Comparison of ENCODE assay signal across 10 cellular contexts in genomic region chr7:44100458-44101303, GRCh38. TPM values are rescaled to one million over a fixed set of nuclear protein-coding genes. Genes with fewer than 3 reads are reported as not detected.
DNase-seq lines count a peak whose midpoint lies in the region; ATAC-seq lines count a peak whose summit lies in the region.
"Had no signal": no experiment of that assay in that cellular context is flagged by ENCODE, and none has a peak within 500 bp of the region (broad histone marks: within the 10 kb centered on the region; RNA-seq: fewer than 3 reads in every experiment).

No MANE protein-coding gene starts in this region.

- DNase-seq in AG08395 (ENCODE audit: low spot score) (peak; percentile 63), NAMALWA (ENCODE audit: low spot score) (peak; percentile 79), occipital lobe (lab: John Stamatoyannopoulos, UW) (peak; percentile 22), NCI-H226 (no peak), T-helper 9 cell (no peak)
- no peak for DNase-seq in NK-92 treated with Interleukin-12 subunit alpha and Interleukin-12 subunit beta, amount 100 ng/mL, for 24 hours (lab: John Stamatoyannopoulos, UW)
- DNase-seq: activated T-cell treated with anti-CD3 and anti-CD28 coated beads, Interleukin-2, amount 50 U/mL, for 4 hours had no signal

- H3K27me3 ChIP-seq in esophagus (ENCODE audit: control insufficient read depth in 1 of 2, insufficient read depth in 2 of 2, low read length in 2 of 2), result no peaks in the 10 kb centered on the region

- H3K36me3 ChIP-seq in esophagus (ENCODE audit: control insufficient read depth in 2 of 2, insufficient read depth in 2 of 2, low read length in 1 of 2), result no peaks in the 10 kb centered on the region

- no peak overlapping the region for H3K4me3 ChIP-seq in esophagus (ENCODE audit: low read depth in 1 of 2, low read length in 2 of 2)

- ATAC-seq in HG03175 (IDR thresholded peaks at IDR 0.05; ENCODE audit: unreplicated experiment), result no peak
- ATAC-seq: activated T-cell treated with anti-CD3 and anti-CD28 coated beads, Interleukin-2, amount 50 U/mL, for 4 hours had no signal

- H3K4me1 ChIP-seq in esophagus (ENCODE audit: control insufficient read depth in 2 of 2, insufficient read depth in 2 of 2, low read length in 1 of 2), result peaks cover 6 to 17% of the 10 kb centered on the region in 2 donors

- peak overlapping the region; percentile 52 to 56 for H3K27ac ChIP-seq in esophagus (ENCODE audit: low read depth in 2 of 2, low read length in 1 of 2)

- 62 to 65% methylated on average over 8 to 10 of the region's 10 CpGs for WGBS in esophagus, 2 donors

- H3K9me3 ChIP-seq in esophagus (ENCODE audit: control insufficient read depth in 2 of 2, insufficient read depth in 1 of 2, low read depth in 1 of 2, low read length in 1 of 2), result no peaks in the 10 kb centered on the region

RNA-seq across cellular contexts. Expression of gene AEBP1, which starts 3.5 kb away (rescaled TPM):
- polyA plus RNA-seq in esophagus, result 10 to 100 TPM in 1 of 2 donors, 1 to 10 TPM in 1; 8.8 to 19.9 TPM
- 3.4 TPM for total RNA-seq in occipital lobe
- total RNA-seq: HT1080 had no signal

RNA-seq across cellular contexts. Expression of gene POLM, which starts 18.4 kb away (rescaled TPM):
- 10 to 100 TPM; 11.4 to 26.3 TPM for polyA plus RNA-seq in esophagus
- 6.7 TPM for total RNA-seq in occipital lobe

RNA-seq across cellular contexts. Expression of gene POLD2, which starts 22.7 kb away (rescaled TPM):
- 10 to 100 TPM; 60.1 to 94.9 TPM for polyA plus RNA-seq in esophagus
- 49.9 TPM for total RNA-seq in occipital lobe

RNA-seq across cellular contexts. Expression of gene PGAM2, which starts 35.3 kb away (rescaled TPM):
- 1 to 10 TPM; 2.1 to 3.8 TPM for polyA plus RNA-seq in esophagus
- total RNA-seq in occipital lobe, result 5.9 TPM
- total RNA-seq: HT1080 had no signal

RNA-seq across cellular contexts. Expression of gene MYL7, which starts 40.5 kb away (rescaled TPM):
- under 1 TPM; 0.12 to 0.53 TPM for polyA plus RNA-seq in esophagus
- not detected for total RNA-seq in occipital lobe
- total RNA-seq: HT1080 had no signal

Comparison
In these comparisons a context has a peak if more than half of its experiments do, and no peak if none do; other contexts are left out.
1. DNase-seq: peak in AG08395 (single experiment), NAMALWA (single experiment) and occipital lobe (single experiment); none in NCI-H226 (single experiment), T-helper 9 cell (single experiment) and NK-92 treated with Interleukin-12 subunit alpha and Interleukin-12 subunit beta, amount 100 ng/mL, for 24 hours (single experiment).